8 cellular contexts compared by ENCODE assay signal in the genomic region with DNA sequence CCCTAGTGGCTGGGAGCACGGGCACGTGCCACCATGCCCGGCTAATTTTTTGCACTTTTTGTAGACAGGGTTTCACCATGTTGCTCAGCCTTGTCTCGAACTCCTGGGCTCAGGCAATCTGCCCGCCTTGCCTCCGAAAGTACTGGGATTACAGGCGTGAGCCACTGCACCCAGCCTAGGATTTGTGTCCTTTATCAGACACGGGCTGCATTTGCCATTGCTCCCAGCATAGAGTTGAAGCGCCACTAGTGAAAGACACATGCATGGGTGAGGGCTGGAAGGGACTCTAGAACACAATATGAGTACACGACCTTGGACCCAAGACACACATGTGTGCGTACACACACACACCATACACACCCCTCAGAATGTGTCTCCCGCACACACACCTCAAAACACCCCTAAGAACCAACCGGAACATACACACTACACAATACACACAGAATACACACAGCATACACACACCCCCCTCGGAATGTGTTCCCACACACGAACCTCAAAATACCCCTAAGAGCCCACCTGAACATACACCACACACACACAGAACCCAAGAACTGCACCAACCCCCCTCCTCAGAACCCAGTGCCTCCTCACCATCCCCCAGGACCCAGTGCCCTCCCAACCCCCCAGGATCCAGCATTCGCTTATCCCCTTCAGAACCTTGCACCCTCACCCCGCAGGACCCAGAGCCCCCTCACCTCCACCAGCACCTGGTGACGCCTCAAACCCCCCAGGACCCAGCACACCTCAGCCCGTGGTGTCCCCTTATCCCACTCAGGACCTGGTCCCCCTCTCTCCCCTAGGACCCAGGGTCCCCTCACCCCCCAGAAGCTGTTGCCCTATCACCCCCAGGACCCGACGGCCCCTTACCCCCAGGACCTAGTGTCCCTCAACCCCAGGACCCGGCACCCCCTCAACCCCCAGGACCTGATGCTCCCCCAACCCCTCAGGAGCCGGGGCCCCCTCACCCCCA. TPM values are rescaled to one million over a fixed set of nuclear protein-coding genes. Genes with fewer than 3 reads are reported as not detected.
DNase-seq lines count a peak whose midpoint lies in the region; ATAC-seq and TF ChIP-seq lines count a peak whose summit lies in the region.

No MANE protein-coding gene starts in this region.

- in situ Hi-C loops in brain microvascular endothelial cell (cut with HindIII; ENCODE audit: low pct_ligation_motif_present, low sequenced_read_pairs), result no loop called here

- peak overlapping the region; percentile 69 for H2BK15ac ChIP-seq in mesenchymal stem cell (ENCODE audit: low read depth, poor library complexity, severe bottlenecking)

- H3K4ac ChIP-seq in mesenchymal stem cell (ENCODE audit: low read depth in 1 of 2, low read length in 2 of 2), result peak overlapping the region; percentile 34 to 51

- peak overlapping the region; percentile 69 for H2AK5ac ChIP-seq in mesenchymal stem cell (ENCODE audit: low read length, severe bottlenecking)

- peaks cover 22% of the 10 kb centered on the region for H3K4me1 ChIP-seq in mesenchymal stem cell (ENCODE audit: control insufficient read depth, insufficient read depth, low read depth, low read length)
- H3K4me1 ChIP-seq in urinary bladder (ENCODE audit: insufficient read depth), result peaks cover 2% of the 10 kb centered on the region

- H3K4me1 Mint-ChIP-seq in activated naive CD4-positive, alpha-beta T cell treated with anti-CD3 and anti-CD28 coated beads, Interleukin-2, amount 10 ng/mL, durations not matched to agents 7 days and 5 days, result peaks cover 32% of the 10 kb centered on the region

- H3K36me3 Mint-ChIP-seq in activated naive CD4-positive, alpha-beta T cell treated with anti-CD3 and anti-CD28 coated beads, Interleukin-2, amount 10 ng/mL, durations not matched to agents 7 days and 5 days, result peaks cover 10% of the 10 kb centered on the region

- no peak overlapping the region for H2BK5ac ChIP-seq in mesenchymal stem cell (ENCODE audit: low read depth, low read length, poor library complexity, severe bottlenecking)

- H3K27ac Mint-ChIP-seq in activated naive CD4-positive, alpha-beta T cell treated with anti-CD3 and anti-CD28 coated beads, Interleukin-2, amount 10 ng/mL, durations not matched to agents 7 days and 5 days, result peak overlapping the region; percentile 47

- H3K18ac ChIP-seq in mesenchymal stem cell (ENCODE audit: low read depth in 1 of 2, low read length in 2 of 2), result peak overlapping the region; percentile 43 to 95

- no peaks in the 10 kb centered on the region for H3K36me3 ChIP-seq in brain microvascular endothelial cell (replicated peaks)
- H3K36me3 ChIP-seq in mesenchymal stem cell (ENCODE audit: control insufficient read depth in 1 of 2, insufficient read depth in 2 of 2, low read depth in 1 of 2, low read length in 2 of 2), result peaks cover 11 to 21% of the 10 kb centered on the region in 2 experiments
- no peaks in the 10 kb centered on the region for H3K36me3 ChIP-seq in urinary bladder (ENCODE audit: insufficient read depth)

- H3K4me3 Mint-ChIP-seq in activated naive CD4-positive, alpha-beta T cell treated with anti-CD3 and anti-CD28 coated beads, Interleukin-2, amount 10 ng/mL, durations not matched to agents 7 days and 5 days, result peak overlapping the region; percentile 74

- no peak for DNase-seq in activated naive CD4-positive, alpha-beta T cell treated with anti-CD3 and anti-CD28 coated beads, Interleukin-2, amount 10 ng/mL, durations not matched to agents 7 days and 5 days
- DNase-seq in activated naive CD4-positive, alpha-beta T cell treated with anti-CD3 and anti-CD28 coated beads, Interleukin-2, amount 50 U/mL, for 16 hours, result no peak
- no peak for DNase-seq in brain microvascular endothelial cell
- DNase-seq in mesenchymal stem cell, result no peak
- DNase-seq in NCI-H2107 treated with DMSO at 0.1 percent for 48 hours (lab: John Stamatoyannopoulos, UW; ENCODE audit: unreplicated experiment), result no peak
- DNase-seq in stimulated activated CD4-positive, alpha-beta T cell treated with anti-CD3 and anti-CD28 coated beads, Interleukin-15, amount 100 ng/mL, for 24 hours, result no peak

- H4K91ac ChIP-seq in mesenchymal stem cell (ENCODE audit: low read length), result peak overlapping the region; percentile 50

- H3K27ac ChIP-seq in brain microvascular endothelial cell (no peak overlapping the region), mesenchymal stem cell (ENCODE audit: low read length, poor library complexity, severe bottlenecking) (no peak overlapping the region), urinary bladder (ENCODE audit: low read depth) (no peak overlapping the region)

- 69% methylated on average over 22 of the region's 23 CpGs for WGBS in mesenchymal stem cell
- WGBS in urinary bladder, result 60% methylated on average over 23 of the region's 23 CpGs

- H3K79me1 ChIP-seq in mesenchymal stem cell (replicated peaks; ENCODE audit: low read length, poor library complexity, severe bottlenecking), result peaks cover 22% of the 10 kb centered on the region

- H3K23ac ChIP-seq in mesenchymal stem cell (ENCODE audit: low read length in 2 of 2), result no peak overlapping the region

- CTCF ChIA-PET in activated naive CD4-positive, alpha-beta T cell treated with anti-CD3 and anti-CD28 coated beads, Interleukin-2, amount 10 ng/mL, durations not matched to agents 7 days and 5 days (lab: Charles Lee), result no interaction called here

- H2BK12ac ChIP-seq in mesenchymal stem cell (ENCODE audit: low read length in 2 of 2), result peak overlapping the region in 1 of 2 experiments; percentile 23

- no peak overlapping the region for H2AFZ ChIP-seq in mesenchymal stem cell (ENCODE audit: low read depth, low read length)

- H3K27me3 ChIP-seq in brain microvascular endothelial cell (replicated peaks), result no peaks in the 10 kb centered on the region
- H3K27me3 ChIP-seq in mesenchymal stem cell (ENCODE audit: control insufficient read depth in 1 of 2, insufficient read depth in 1 of 2, low read length in 2 of 2), result no peaks in the 10 kb centered on the region

- no peak for ATAC-seq in GM19328 (IDR thresholded peaks at IDR 0.05; ENCODE audit: unreplicated experiment)

- H3K4me3 ChIP-seq in brain microvascular endothelial cell (ENCODE audit: low read depth, low read length), result peak overlapping the region; percentile 81
- peak overlapping the region; percentile 81 to 87 for H3K4me3 ChIP-seq in mesenchymal stem cell (ENCODE audit: insufficient read depth in 1 of 2, low read depth in 1 of 2, low read length in 2 of 2)
- H3K4me3 ChIP-seq in urinary bladder (ENCODE audit: low read depth, low read length), result peak overlapping the region; percentile 94

- no peaks in the 10 kb centered on the region for H3K9me3 Mint-ChIP-seq in activated naive CD4-positive, alpha-beta T cell treated with anti-CD3 and anti-CD28 coated beads, Interleukin-2, amount 10 ng/mL, durations not matched to agents 7 days and 5 days

- peak overlapping the region; percentile 95 for H2BK120ac ChIP-seq in mesenchymal stem cell (ENCODE audit: low read depth, low read length)

- no peaks in the 10 kb centered on the region for H3K9me3 ChIP-seq in mesenchymal stem cell (ENCODE audit: control insufficient read depth, low read length)

- H4K8ac ChIP-seq in mesenchymal stem cell (ENCODE audit: low read length), result peak overlapping the region; percentile 84

- H3K14ac ChIP-seq in mesenchymal stem cell (ENCODE audit: low read length in 2 of 2), result peak overlapping the region; percentile 30 to 100

- peak overlapping the region; percentile 87 for H3K9ac ChIP-seq in mesenchymal stem cell (ENCODE audit: low read length)

- TF ChIP-seq CTCF in brain microvascular endothelial cell (IDR thresholded peaks at IDR 0.05; ENCODE audit: low read depth, low read length, missing control alignments), result no peak

- peaks cover 16% of the 10 kb centered on the region for H3K27me3 Mint-ChIP-seq in activated naive CD4-positive, alpha-beta T cell treated with anti-CD3 and anti-CD28 coated beads, Interleukin-2, amount 10 ng/mL, durations not matched to agents 7 days and 5 days

- peak overlapping the region; percentile 83 for H3K4me2 ChIP-seq in mesenchymal stem cell (ENCODE audit: low read length, poor library complexity, severe bottlenecking)

RNA-seq across cellular contexts. Expression of gene TNIP2, which starts 1.0 kb away (rescaled TPM):
- polyA plus RNA-seq in mesenchymal stem cell (2013, experiment 1 of 2), result 26.1 TPM
- 25.8 TPM for polyA plus RNA-seq in mesenchymal stem cell (2013, experiment 2 of 2)
- 13.1 TPM for total RNA-seq in urinary bladder
- polyA plus RNA-seq in urinary bladder, result 49.8 TPM

RNA-seq across cellular contexts. Expression of gene SH3BP2, which starts 37.8 kb away (rescaled TPM):
- polyA plus RNA-seq in mesenchymal stem cell (2013, experiment 1 of 2), result 25.7 TPM
- 26.3 TPM for polyA plus RNA-seq in mesenchymal stem cell (2013, experiment 2 of 2)
- 26.0 TPM for total RNA-seq in urinary bladder
- 18.8 TPM for polyA plus RNA-seq in urinary bladder
